In the genomic region with DNA sequence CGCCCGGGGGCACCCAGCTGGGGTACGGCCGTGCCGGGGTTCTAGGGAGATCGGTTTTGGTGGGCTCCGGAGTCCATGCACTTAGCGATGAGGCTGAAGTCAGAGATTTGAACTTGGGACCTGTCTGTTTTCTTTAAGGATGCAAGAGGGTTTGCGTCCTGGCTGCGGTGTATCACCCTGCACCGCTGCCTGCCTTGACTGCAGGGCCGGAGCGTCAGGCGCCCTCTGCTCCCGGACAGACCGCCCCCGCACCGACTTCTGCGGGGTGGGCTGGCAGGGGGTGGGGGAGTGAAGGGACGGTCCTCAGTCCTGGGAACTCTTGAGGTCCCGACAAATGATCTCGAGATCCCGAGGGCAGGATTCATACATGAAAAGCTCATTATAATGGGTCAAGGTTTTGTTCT, we compare ENCODE assay signal across 1 cellular context.
TF ChIP-seq lines count a peak whose summit lies in the region.

No MANE protein-coding gene starts in this region.

TF ChIP-seq in HepG2, 621 proteins besides CTCF, POLR2A, EP300 and RAD21 (continues in another document):
- TF ChIP-seq, protein P1, sequence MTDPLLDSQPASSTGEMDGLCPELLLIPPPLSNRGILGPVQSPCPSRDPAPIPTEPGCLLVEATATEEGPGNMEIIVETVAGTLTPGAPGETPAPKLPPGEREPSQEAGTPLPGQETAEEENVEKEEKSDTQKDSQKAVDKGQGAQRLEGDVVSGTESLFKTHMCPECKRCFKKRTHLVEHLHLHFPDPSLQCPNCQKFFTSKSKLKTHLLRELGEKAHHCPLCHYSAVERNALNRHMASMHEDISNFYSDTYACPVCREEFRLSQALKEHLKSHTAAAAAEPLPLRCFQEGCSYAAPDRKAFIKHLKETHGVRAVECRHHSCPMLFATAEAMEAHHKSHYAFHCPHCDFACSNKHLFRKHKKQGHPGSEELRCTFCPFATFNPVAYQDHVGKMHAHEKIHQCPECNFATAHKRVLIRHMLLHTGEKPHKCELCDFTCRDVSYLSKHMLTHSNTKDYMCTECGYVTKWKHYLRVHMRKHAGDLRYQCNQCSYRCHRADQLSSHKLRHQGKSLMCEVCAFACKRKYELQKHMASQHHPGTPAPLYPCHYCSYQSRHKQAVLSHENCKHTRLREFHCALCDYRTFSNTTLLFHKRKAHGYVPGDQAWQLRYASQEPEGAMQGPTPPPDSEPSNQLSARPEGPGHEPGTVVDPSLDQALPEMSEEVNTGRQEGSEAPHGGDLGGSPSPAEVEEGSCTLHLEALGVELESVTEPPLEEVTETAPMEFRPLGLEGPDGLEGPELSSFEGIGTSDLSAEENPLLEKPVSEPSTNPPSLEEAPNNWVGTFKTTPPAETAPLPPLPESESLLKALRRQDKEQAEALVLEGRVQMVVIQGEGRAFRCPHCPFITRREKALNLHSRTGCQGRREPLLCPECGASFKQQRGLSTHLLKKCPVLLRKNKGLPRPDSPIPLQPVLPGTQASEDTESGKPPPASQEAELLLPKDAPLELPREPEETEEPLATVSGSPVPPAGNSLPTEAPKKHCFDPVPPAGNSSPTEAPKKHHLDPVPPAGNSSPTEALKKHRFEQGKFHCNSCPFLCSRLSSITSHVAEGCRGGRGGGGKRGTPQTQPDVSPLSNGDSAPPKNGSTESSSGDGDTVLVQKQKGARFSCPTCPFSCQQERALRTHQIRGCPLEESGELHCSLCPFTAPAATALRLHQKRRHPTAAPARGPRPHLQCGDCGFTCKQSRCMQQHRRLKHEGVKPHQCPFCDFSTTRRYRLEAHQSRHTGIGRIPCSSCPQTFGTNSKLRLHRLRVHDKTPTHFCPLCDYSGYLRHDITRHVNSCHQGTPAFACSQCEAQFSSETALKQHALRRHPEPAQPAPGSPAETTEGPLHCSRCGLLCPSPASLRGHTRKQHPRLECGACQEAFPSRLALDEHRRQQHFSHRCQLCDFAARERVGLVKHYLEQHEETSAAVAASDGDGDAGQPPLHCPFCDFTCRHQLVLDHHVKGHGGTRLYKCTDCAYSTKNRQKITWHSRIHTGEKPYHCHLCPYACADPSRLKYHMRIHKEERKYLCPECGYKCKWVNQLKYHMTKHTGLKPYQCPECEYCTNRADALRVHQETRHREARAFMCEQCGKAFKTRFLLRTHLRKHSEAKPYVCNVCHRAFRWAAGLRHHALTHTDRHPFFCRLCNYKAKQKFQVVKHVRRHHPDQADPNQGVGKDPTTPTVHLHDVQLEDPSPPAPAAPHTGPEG (CRISPR knock-in tag; IDR thresholded peaks at IDR 0.05), result 0 out of 2 replicates have a peak, but pooled peaks have one; percentile 5
- TF ChIP-seq HNF4G (IDR thresholded peaks at IDR 0.05; ENCODE audit: borderline replicate concordance, low read depth, low read length), result no peak
- 0 out of 2 replicates have a peak, but pooled peaks have one; percentile 33 for TF ChIP-seq HNF4G (CRISPR knock-in tag; IDR thresholded peaks at IDR 0.05; ENCODE audit: borderline replicate concordance, low read depth)
- no peak for TF ChIP-seq ZNF660 (CRISPR knock-in tag; IDR thresholded peaks at IDR 0.05; ENCODE audit: borderline replicate concordance, low read depth)
- TF ChIP-seq, protein P2, sequence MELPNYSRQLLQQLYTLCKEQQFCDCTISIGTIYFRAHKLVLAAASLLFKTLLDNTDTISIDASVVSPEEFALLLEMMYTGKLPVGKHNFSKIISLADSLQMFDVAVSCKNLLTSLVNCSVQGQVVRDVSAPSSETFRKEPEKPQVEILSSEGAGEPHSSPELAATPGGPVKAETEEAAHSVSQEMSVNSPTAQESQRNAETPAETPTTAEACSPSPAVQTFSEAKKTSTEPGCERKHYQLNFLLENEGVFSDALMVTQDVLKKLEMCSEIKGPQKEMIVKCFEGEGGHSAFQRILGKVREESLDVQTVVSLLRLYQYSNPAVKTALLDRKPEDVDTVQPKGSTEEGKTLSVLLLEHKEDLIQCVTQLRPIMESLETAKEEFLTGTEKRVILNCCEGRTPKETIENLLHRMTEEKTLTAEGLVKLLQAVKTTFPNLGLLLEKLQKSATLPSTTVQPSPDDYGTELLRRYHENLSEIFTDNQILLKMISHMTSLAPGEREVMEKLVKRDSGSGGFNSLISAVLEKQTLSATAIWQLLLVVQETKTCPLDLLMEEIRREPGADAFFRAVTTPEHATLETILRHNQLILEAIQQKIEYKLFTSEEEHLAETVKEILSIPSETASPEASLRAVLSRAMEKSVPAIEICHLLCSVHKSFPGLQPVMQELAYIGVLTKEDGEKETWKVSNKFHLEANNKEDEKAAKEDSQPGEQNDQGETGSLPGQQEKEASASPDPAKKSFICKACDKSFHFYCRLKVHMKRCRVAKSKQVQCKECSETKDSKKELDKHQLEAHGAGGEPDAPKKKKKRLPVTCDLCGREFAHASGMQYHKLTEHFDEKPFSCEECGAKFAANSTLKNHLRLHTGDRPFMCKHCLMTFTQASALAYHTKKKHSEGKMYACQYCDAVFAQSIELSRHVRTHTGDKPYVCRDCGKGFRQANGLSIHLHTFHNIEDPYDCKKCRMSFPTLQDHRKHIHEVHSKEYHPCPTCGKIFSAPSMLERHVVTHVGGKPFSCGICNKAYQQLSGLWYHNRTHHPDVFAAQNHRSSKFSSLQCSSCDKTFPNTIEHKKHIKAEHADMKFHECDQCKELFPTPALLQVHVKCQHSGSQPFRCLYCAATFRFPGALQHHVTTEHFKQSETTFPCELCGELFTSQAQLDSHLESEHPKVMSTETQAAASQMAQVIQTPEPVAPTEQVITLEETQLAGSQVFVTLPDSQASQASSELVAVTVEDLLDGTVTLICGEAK (IDR thresholded peaks at IDR 0.05), result no peak
- TF ChIP-seq, protein P2 (CRISPR knock-in tag; IDR thresholded peaks at IDR 0.05), result peak; percentile 2; the same call in 1 of the 2 replicates
- TF ChIP-seq ZNF703 (CRISPR knock-in tag; IDR thresholded peaks at IDR 0.05; ENCODE audit: borderline replicate concordance), result 0 out of 2 replicates have a peak, but pooled peaks have one; percentile 4
- no peak for TF ChIP-seq GABPA (IDR thresholded peaks at IDR 0.05; ENCODE audit: low read depth, low read length)
- no peak for TF ChIP-seq GABPA (CRISPR knock-in tag; IDR thresholded peaks at IDR 0.05; ENCODE audit: low read depth)
- 0 out of 2 replicates have a peak, but pooled peaks have one; percentile 5 for TF ChIP-seq NFATC3 (CRISPR knock-in tag; IDR thresholded peaks at IDR 0.05)
- TF ChIP-seq, protein P3, sequence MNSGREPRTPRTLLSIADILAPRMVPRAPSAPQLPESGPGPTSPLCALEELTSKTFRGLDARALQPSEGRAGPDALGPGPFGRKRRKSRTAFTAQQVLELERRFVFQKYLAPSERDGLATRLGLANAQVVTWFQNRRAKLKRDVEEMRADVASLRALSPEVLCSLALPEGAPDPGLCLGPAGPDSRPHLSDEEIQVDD (CRISPR knock-in tag; IDR thresholded peaks at IDR 0.05; ENCODE audit: borderline replicate concordance), result 0 out of 2 replicates have a peak, but pooled peaks have one; percentile 1
- 0 out of 2 replicates have a peak, but pooled peaks have one; percentile 14 for TF ChIP-seq MXD4 (CRISPR knock-in tag; IDR thresholded peaks at IDR 0.05)
- TF ChIP-seq ZNF235 (CRISPR knock-in tag; IDR thresholded peaks at IDR 0.05; ENCODE audit: borderline replicate concordance), result no peak
- 0 out of 2 replicates have a peak, but pooled peaks have one; percentile 20 for TF ChIP-seq ZNF337 (CRISPR knock-in tag; IDR thresholded peaks at IDR 0.05; ENCODE audit: borderline replicate concordance, low read depth)
- TF ChIP-seq, protein P4, sequence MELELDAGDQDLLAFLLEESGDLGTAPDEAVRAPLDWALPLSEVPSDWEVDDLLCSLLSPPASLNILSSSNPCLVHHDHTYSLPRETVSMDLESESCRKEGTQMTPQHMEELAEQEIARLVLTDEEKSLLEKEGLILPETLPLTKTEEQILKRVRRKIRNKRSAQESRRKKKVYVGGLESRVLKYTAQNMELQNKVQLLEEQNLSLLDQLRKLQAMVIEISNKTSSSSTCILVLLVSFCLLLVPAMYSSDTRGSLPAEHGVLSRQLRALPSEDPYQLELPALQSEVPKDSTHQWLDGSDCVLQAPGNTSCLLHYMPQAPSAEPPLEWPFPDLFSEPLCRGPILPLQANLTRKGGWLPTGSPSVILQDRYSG (CRISPR knock-in tag; IDR thresholded peaks at IDR 0.05), result peak; percentile 19; the same call in 1 of the 2 replicates
- TF ChIP-seq, protein P5, sequence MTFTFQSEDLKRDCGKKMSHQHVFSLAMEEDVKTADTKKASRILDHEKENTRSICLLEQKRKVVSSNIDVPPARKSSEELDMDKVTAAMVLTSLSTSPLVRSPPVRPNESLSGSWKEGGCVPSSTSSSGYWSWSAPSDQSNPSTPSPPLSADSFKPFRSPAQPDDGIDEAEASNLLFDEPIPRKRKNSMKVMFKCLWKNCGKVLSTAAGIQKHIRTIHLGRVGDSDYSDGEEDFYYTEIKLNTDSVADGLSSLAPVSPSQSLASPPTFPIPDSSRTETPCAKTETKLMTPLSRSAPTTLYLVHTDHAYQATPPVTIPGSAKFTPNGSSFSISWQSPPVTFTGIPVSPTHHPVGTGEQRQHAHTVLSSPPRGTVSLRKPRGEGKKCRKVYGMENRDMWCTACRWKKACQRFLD (CRISPR knock-in tag; IDR thresholded peaks at IDR 0.05; ENCODE audit: borderline replicate concordance), result 0 out of 2 replicates have a peak, but pooled peaks have one; percentile 16
- no peak for TF ChIP-seq ZNF615 (CRISPR knock-in tag; IDR thresholded peaks at IDR 0.05; ENCODE audit: borderline replicate concordance)
- TF ChIP-seq TCF12 (IDR thresholded peaks at IDR 0.05), result no peak
- TF ChIP-seq TCF12 (CRISPR knock-in tag; IDR thresholded peaks at IDR 0.05), result 0 out of 2 replicates have a peak, but pooled peaks have one; percentile 11
- peak; percentile 7; the same call in 1 of the 2 replicates for TF ChIP-seq ARNTL (CRISPR knock-in tag; IDR thresholded peaks at IDR 0.05)
- TF ChIP-seq XRCC5 (optimal IDR thresholded peaks at IDR 0.05; ENCODE audit: low read length), result peak; percentile 7
- TF ChIP-seq, protein P6, sequence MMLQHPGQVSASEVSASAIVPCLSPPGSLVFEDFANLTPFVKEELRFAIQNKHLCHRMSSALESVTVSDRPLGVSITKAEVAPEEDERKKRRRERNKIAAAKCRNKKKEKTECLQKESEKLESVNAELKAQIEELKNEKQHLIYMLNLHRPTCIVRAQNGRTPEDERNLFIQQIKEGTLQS (CRISPR knock-in tag; IDR thresholded peaks at IDR 0.05), result no peak
- no peak for TF ChIP-seq ZNF430 (CRISPR knock-in tag; IDR thresholded peaks at IDR 0.05)
- TF ChIP-seq, protein P7, sequence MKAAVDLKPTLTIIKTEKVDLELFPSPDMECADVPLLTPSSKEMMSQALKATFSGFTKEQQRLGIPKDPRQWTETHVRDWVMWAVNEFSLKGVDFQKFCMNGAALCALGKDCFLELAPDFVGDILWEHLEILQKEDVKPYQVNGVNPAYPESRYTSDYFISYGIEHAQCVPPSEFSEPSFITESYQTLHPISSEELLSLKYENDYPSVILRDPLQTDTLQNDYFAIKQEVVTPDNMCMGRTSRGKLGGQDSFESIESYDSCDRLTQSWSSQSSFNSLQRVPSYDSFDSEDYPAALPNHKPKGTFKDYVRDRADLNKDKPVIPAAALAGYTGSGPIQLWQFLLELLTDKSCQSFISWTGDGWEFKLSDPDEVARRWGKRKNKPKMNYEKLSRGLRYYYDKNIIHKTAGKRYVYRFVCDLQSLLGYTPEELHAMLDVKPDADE (CRISPR knock-in tag; IDR thresholded peaks at IDR 0.05), result 0 out of 2 replicates have a peak, but pooled peaks have one; percentile 8
- TF ChIP-seq, protein P8, sequence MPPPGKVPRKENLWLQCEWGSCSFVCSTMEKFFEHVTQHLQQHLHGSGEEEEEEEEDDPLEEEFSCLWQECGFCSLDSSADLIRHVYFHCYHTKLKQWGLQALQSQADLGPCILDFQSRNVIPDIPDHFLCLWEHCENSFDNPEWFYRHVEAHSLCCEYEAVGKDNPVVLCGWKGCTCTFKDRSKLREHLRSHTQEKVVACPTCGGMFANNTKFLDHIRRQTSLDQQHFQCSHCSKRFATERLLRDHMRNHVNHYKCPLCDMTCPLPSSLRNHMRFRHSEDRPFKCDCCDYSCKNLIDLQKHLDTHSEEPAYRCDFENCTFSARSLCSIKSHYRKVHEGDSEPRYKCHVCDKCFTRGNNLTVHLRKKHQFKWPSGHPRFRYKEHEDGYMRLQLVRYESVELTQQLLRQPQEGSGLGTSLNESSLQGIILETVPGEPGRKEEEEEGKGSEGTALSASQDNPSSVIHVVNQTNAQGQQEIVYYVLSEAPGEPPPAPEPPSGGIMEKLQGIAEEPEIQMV (CRISPR knock-in tag; IDR thresholded peaks at IDR 0.05; ENCODE audit: low read depth), result peak; percentile 8; the same call in 1 of the 2 replicates
- TF ChIP-seq NFKB2 (CRISPR knock-in tag; IDR thresholded peaks at IDR 0.05; ENCODE audit: borderline replicate concordance), result peak; percentile 13; the same call in 1 of the 2 replicates
- 0 out of 2 replicates have a peak, but pooled peaks have one; percentile 12 for TF ChIP-seq KDM5A (IDR thresholded peaks at IDR 0.05; ENCODE audit: borderline replicate concordance, low read length)
- TF ChIP-seq ZNF34 (CRISPR knock-in tag; IDR thresholded peaks at IDR 0.05; ENCODE audit: borderline replicate concordance), result 0 out of 2 replicates have a peak, but pooled peaks have one; percentile 42
- peak; percentile 4; the same call in 1 of the 2 replicates for TF ChIP-seq ZMAT3 (CRISPR knock-in tag; conservative IDR thresholded peaks at IDR 0.05)
- 0 out of 2 replicates have a peak, but pooled peaks have one; percentile 5 for TF ChIP-seq FLYWCH1 (CRISPR knock-in tag; IDR thresholded peaks at IDR 0.05)
